ENCODE assay signal across 25 cellular contexts in the genomic region with DNA sequence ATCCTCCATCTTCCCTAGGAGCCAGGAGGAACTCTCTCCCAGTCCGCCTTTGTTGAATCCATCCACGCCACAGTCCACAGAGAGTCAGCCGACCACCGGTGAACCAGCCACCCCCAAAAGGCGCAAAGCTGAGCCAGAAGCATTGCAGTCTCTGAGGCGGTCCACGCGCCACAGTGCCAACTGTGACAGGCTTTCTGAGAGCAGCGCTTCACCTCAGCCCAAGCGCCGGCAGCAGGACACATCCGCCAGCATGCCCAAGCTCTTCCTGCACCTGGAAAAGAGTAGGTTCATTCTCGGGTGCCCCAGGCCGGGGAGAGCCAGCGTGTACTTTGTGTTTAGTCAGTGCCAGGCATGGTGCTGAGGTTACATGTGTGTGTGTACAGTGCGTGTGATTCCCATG. TPM values are rescaled to one million over a fixed set of nuclear protein-coding genes. Genes with fewer than 3 reads are reported as not detected.
A peak's percentile ranks its signal among the peaks of the same experiment; 100 is the strongest.
DNase-seq lines count a peak whose midpoint lies in the region; ATAC-seq, FAIRE-seq and TF ChIP-seq lines count a peak whose summit lies in the region.
"Had no signal": no experiment of that assay in that cellular context is flagged by ENCODE, and none has a peak within 500 bp of the region (broad histone marks: within the 10 kb centered on the region; RNA-seq: fewer than 3 reads in every experiment).

No MANE protein-coding gene starts in this region.

- H3K4me1 ChIP-seq in HepG2 (ENCODE audit: insufficient read depth, low read length), result no peaks in the 10 kb centered on the region
- H3K4me1 ChIP-seq: lower lobe of right lung, suprapubic skin had no signal

- TF ChIP-seq EP300 in HepG2 (IDR thresholded peaks at IDR 0.05; ENCODE audit: low read depth in 2 of 2, low read length in 2 of 2), result no peak
- TF ChIP-seq EP300 in HepG2 (CRISPR knock-in tag; IDR thresholded peaks at IDR 0.05; ENCODE audit: borderline replicate concordance), result no peak

- TF ChIP-seq CTCF in nephron progenitor cell (IDR thresholded peaks at IDR 0.05) (no peak), HepG2 (CRISPR knock-in tag; IDR thresholded peaks at IDR 0.05) (no peak)

- H3K27me3 ChIP-seq in HepG2 (ENCODE audit: control insufficient read depth in 1 of 2, insufficient read depth in 2 of 2, low read length in 2 of 2), result no peaks in the 10 kb centered on the region
- H3K27me3 ChIP-seq: spleen, suprapubic skin had no signal

- H3K4me3 Mint-ChIP-seq in activated CD4-positive, alpha-beta T cell treated with anti-CD3 and anti-CD28 coated beads, Interleukin-2, amount 10 ng/mL, durations not matched to agents 7 days and 5 days, result peak overlapping the region; percentile 78
- H3K4me3 Mint-ChIP-seq in activated naive CD4-positive, alpha-beta T cell treated with anti-CD3 and anti-CD28 coated beads, Interleukin-2, amount 50 U/mL, for 24 hours, result peak overlapping the region; percentile 95
- H3K4me3 Mint-ChIP-seq in nephron progenitor cell, result no peak overlapping the region

- H3K79me2 ChIP-seq in HepG2 (ENCODE audit: insufficient read depth, low read length), result no peaks in the 10 kb centered on the region

- no peak overlapping the region for H2AFZ ChIP-seq in HepG2 (ENCODE audit: low read length)

- in situ Hi-C loops in HepG2 (cut with HindIII; ENCODE audit: extremely low pct_ligation_motif_present, low pct_unique_long_range_greater_than_20kb), result loop anchor here (5.0 to 25.0 kb wide), 2 partner anchors 233 to 628 kb away; no protein-coding TSS in a partner anchor
- in situ Hi-C loops in G401 (cut with HindIII; ENCODE audit: low sequenced_read_pairs), result no loop called here

- CTCF ChIA-PET in activated CD4-positive, alpha-beta T cell treated with anti-CD3 and anti-CD28 coated beads, Interleukin-2, amount 10 ng/mL, durations not matched to agents 7 days and 5 days (lab: Charles Lee), result interaction anchor here (1.2 to 1.5 kb wide), 4 partner anchors 9 to 26 kb away, joined by 3 to 4 read pairs (median 4); no protein-coding TSS in a partner anchor
- CTCF ChIA-PET in HepG2 (lab: Yijun Ruan, JAX; ENCODE audit: low intra/inter-chr PET ratio, low total read pairs), result no interaction called here

- TF ChIP-seq POLR2A in GM19193 (IDR thresholded peaks at IDR 0.05; ENCODE audit: extremely low read depth, insufficient read depth, insufficient read length), result peak; percentile 26
- no peak for TF ChIP-seq POLR2A in HepG2 (IDR thresholded peaks at IDR 0.05; ENCODE audit: insufficient read depth in 1 of 2, low read depth in 2 of 2, low read length in 2 of 2)

- BruUV-seq in HepG2 (replicated peaks; lab: Mats Ljungman, UMichigan), result no TSS peak

- TF ChIP-seq RAD21 in HepG2 (CRISPR knock-in tag; IDR thresholded peaks at IDR 0.05), result no peak

- peak overlapping the region; percentile 94 for H3K27ac Mint-ChIP-seq in activated CD4-positive, alpha-beta T cell treated with anti-CD3 and anti-CD28 coated beads, Interleukin-2, amount 10 ng/mL, durations not matched to agents 7 days and 5 days
- peak overlapping the region; percentile 91 for H3K27ac Mint-ChIP-seq in activated naive CD4-positive, alpha-beta T cell treated with anti-CD3 and anti-CD28 coated beads, Interleukin-2, amount 50 U/mL, for 24 hours
- H3K27ac Mint-ChIP-seq in nephron progenitor cell, result peak overlapping the region; percentile 60

- ATAC-seq in HepG2, result no peak
- ATAC-seq: lower lobe of right lung, SK-N-SH treated with all-trans-retinoic acid at 6 μM for 48 hours had no signal

- H3K9ac ChIP-seq in HepG2 (ENCODE audit: insufficient read depth, low read depth, low read length), result no peak overlapping the region
- H3K9ac ChIP-seq: BLaER1 had no signal

- H4K20me1 ChIP-seq in HepG2 (ENCODE audit: insufficient read depth, low read length), result no peaks in the 10 kb centered on the region

- POLR2A ChIA-PET in activated CD4-positive, alpha-beta T cell treated with anti-CD3 and anti-CD28 coated beads, Interleukin-2, amount 10 ng/mL, durations not matched to agents 7 days and 5 days (lab: Charles Lee), result no interaction called here
- POLR2A ChIA-PET in HepG2 (lab: Yijun Ruan, JAX), result no interaction called here

- H3K9me3 Mint-ChIP-seq in activated CD4-positive, alpha-beta T cell treated with anti-CD3 and anti-CD28 coated beads, Interleukin-2, amount 10 ng/mL, durations not matched to agents 7 days and 5 days, result no peaks in the 10 kb centered on the region
- no peaks in the 10 kb centered on the region for H3K9me3 Mint-ChIP-seq in activated naive CD4-positive, alpha-beta T cell treated with anti-CD3 and anti-CD28 coated beads, Interleukin-2, amount 50 U/mL, for 24 hours
- peaks cover 34% of the 10 kb centered on the region for H3K9me3 Mint-ChIP-seq in nephron progenitor cell

- H3K4me1 Mint-ChIP-seq in activated CD4-positive, alpha-beta T cell treated with anti-CD3 and anti-CD28 coated beads, Interleukin-2, amount 10 ng/mL, durations not matched to agents 7 days and 5 days, result peaks cover 63% of the 10 kb centered on the region
- H3K4me1 Mint-ChIP-seq in activated naive CD4-positive, alpha-beta T cell treated with anti-CD3 and anti-CD28 coated beads, Interleukin-2, amount 50 U/mL, for 24 hours, result peaks cover 60% of the 10 kb centered on the region
- no peaks in the 10 kb centered on the region for H3K4me1 Mint-ChIP-seq in nephron progenitor cell

- no peak for FAIRE-seq in HepG2 (lab: Jason Lieb, UNC)
- FAIRE-seq: G401.6, H1, keratinocyte, urothelium cell line had no signal

- DNase-seq in activated CD4-positive, alpha-beta T cell treated with anti-CD3 and anti-CD28 coated beads, Interleukin-2, amount 10 ng/mL, durations not matched to agents 7 days and 5 days, result no peak
- DNase-seq in activated CD4-positive, alpha-beta T cell treated with anti-CD3 and anti-CD28 coated beads, Interleukin-2, amount 50 U/mL, for 48 hours, result no peak
- DNase-seq in nephron progenitor cell (no peak), HepG2 (ENCODE audit: low spot score) (no peak), G401 (ENCODE audit: low spot score) (no peak)
- DNase-seq in NK-92 treated with Interleukin-12 subunit alpha and Interleukin-12 subunit beta, amount 100 ng/mL, for 24 hours (lab: John Stamatoyannopoulos, UW), result no peak
- DNase-seq: aorta; central memory CD4-positive, alpha-beta T cell; DMS 273 treated with DMSO at 0.1 percent for 48 hours; foreskin melanocyte; lower lobe of right lung; NCI-H2171; NCI-H524 treated with DMSO at 0.1 percent for 48 hours; nucleus accumbens; spleen had no signal

- H3K36me3 Mint-ChIP-seq in activated CD4-positive, alpha-beta T cell treated with anti-CD3 and anti-CD28 coated beads, Interleukin-2, amount 10 ng/mL, durations not matched to agents 7 days and 5 days (ENCODE audit: low read depth), result peaks cover 68% of the 10 kb centered on the region
- peaks cover 39% of the 10 kb centered on the region for H3K36me3 Mint-ChIP-seq in activated naive CD4-positive, alpha-beta T cell treated with anti-CD3 and anti-CD28 coated beads, Interleukin-2, amount 50 U/mL, for 24 hours
- H3K36me3 Mint-ChIP-seq in nephron progenitor cell (ENCODE audit: low read depth), result peaks cover 26% of the 10 kb centered on the region

- no peaks in the 10 kb centered on the region for H3K9me3 ChIP-seq in HepG2 (ENCODE audit: low read length)
- H3K9me3 ChIP-seq: BLaER1, lower lobe of right lung, spleen, suprapubic skin had no signal

- H3K4me3 ChIP-seq in HepG2 (replicated peaks in 1 of 3; ENCODE audit: insufficient read depth in 1 of 3, low read depth in 2 of 3, low read length in 3 of 3), result no peak overlapping the region
- H3K4me3 ChIP-seq: BLaER1, lower lobe of right lung, suprapubic skin had no signal

- H3K27me3 Mint-ChIP-seq in activated CD4-positive, alpha-beta T cell treated with anti-CD3 and anti-CD28 coated beads, Interleukin-2, amount 10 ng/mL, durations not matched to agents 7 days and 5 days, result no peaks in the 10 kb centered on the region
- no peaks in the 10 kb centered on the region for H3K27me3 Mint-ChIP-seq in activated naive CD4-positive, alpha-beta T cell treated with anti-CD3 and anti-CD28 coated beads, Interleukin-2, amount 50 U/mL, for 24 hours
- no peaks in the 10 kb centered on the region for H3K27me3 Mint-ChIP-seq in nephron progenitor cell (ENCODE audit: low read depth, poor library complexity)

- WGBS in HepG2 (ENCODE audit: low lambda C conversion rate), result no CpG with 5 or more reads among the region's 16 CpGs

- peaks cover 0 to 7% of the 10 kb centered on the region in 2 experiments; a peak in 2 of 5 replicates for H3K36me3 ChIP-seq in HepG2 (replicated peaks in 1 of 2; ENCODE audit: control insufficient read depth in 1 of 2, insufficient read depth in 2 of 2, low read length in 2 of 2)

- H3K27ac ChIP-seq in HepG2 (ENCODE audit: extremely low read length, insufficient read depth, low read length), result no peak overlapping the region
- H3K27ac ChIP-seq: BLaER1, HL-60, lower lobe of right lung, suprapubic skin had no signal

- H3K4me2 ChIP-seq in HepG2 (ENCODE audit: low read depth, low read length), result no peak overlapping the region
- H3K4me2 ChIP-seq: BLaER1 had no signal

- intact Hi-C loops in HepG2 (cut with micrococcal nuclease; ENCODE audit: unreplicated experiment), result no loop called here

RNA-seq across cellular contexts. Expression of a gene that starts 7.4 kb away (rescaled TPM):
- 10 to 100 TPM; 73.5 to 74.5 TPM for total RNA-seq in activated CD4-positive, alpha-beta T cell treated with anti-CD3 and anti-CD28 coated beads, Interleukin-2, amount 10 ng/mL, durations not matched to agents 7 days and 5 days
- 7.6 and 9.8 TPM in 2 replicates for total RNA-seq in HepG2 (2016; rRNA removed; fragmentation: Illumina TruSeq; extraction: Trizol)
- 3.9 and 5.2 TPM in 2 replicates for total RNA-seq in HepG2 (2016; cell fraction: cytosol; rRNA removed; fragmentation: Illumina TruSeq; extraction: Trizol; ENCODE audit: low read depth)
- 7.5 and 9.8 TPM in 2 replicates for total RNA-seq in HepG2 (2016; cell fraction: insoluble cytoplasmic fraction; rRNA removed; fragmentation: Illumina TruSeq; extraction: Trizol)
- total RNA-seq in HepG2 (2016; cell fraction: membrane; rRNA removed; fragmentation: Illumina TruSeq; extraction: Trizol), result 6.6 and 7.4 TPM in 2 replicates
- 9.3 and 9.9 TPM in 2 replicates for total RNA-seq in HepG2 (2016; cell fraction: nucleus; rRNA removed; fragmentation: Illumina TruSeq; extraction: Trizol)
- 10.1 and 10.2 TPM in 2 replicates for polyA plus RNA-seq in HepG2 (2011; rRNA removed)
- polyA plus RNA-seq in HepG2 (2011; cell fraction: cytosol; rRNA removed), result 5.1 and 5.4 TPM in 2 replicates
- polyA plus RNA-seq in HepG2 (2011; cell fraction: nucleus; rRNA removed), result 24.6 and 26.6 TPM in 2 replicates
- polyA plus RNA-seq in HepG2 (2012), result 5.7 and 8.3 TPM in 2 replicates
- 2.9 and 3.3 TPM in 2 replicates for polyA plus RNA-seq in HepG2 (2016; cell fraction: cytosol; fragmentation: Illumina TruSeq; extraction: Trizol; ENCODE audit: low read depth)
- 10.2 and 10.9 TPM in 2 replicates for polyA plus RNA-seq in HepG2 (2016; cell fraction: insoluble cytoplasmic fraction; fragmentation: Illumina TruSeq; extraction: Trizol; ENCODE audit: low read depth)
- polyA plus RNA-seq in HepG2 (2016; cell fraction: membrane; fragmentation: Illumina TruSeq; extraction: Trizol; ENCODE audit: low read depth), result 5.2 and 5.8 TPM in 2 replicates
- polyA plus RNA-seq in HepG2 (2016; cell fraction: nucleus; fragmentation: Illumina TruSeq; extraction: Trizol; ENCODE audit: insufficient read depth, low read depth), result 13.5 and 15.1 TPM in 2 replicates
- 6.1 and 39.9 TPM in 2 replicates for polyA minus RNA-seq in HepG2 (2011; rRNA and poly(A)+ RNA removed; ENCODE audit: low replicate concordance)
- 4.6 and 4.7 TPM in 2 replicates for polyA minus RNA-seq in HepG2 (2011; cell fraction: cytosol; rRNA and poly(A)+ RNA removed)
- 12.5 and 16.4 TPM in 2 replicates for polyA minus RNA-seq in HepG2 (2011; cell fraction: nucleus; rRNA and poly(A)+ RNA removed)
- total RNA-seq in G401 (2014; rRNA removed; shearing (Covaris generic)), result 23.8 and 27.0 TPM in 2 replicates
